1 cellular context compared by ENCODE assay signal in genomic region chr4:98801259-98801725, GRCh38.
TF ChIP-seq lines count a peak whose summit lies in the region.

No MANE protein-coding gene starts in this region.

TF ChIP-seq in GM23338, 12 proteins besides CTCF, POLR2A, EP300 and RAD21 (continued from another document):
- TF ChIP-seq, protein P1, sequence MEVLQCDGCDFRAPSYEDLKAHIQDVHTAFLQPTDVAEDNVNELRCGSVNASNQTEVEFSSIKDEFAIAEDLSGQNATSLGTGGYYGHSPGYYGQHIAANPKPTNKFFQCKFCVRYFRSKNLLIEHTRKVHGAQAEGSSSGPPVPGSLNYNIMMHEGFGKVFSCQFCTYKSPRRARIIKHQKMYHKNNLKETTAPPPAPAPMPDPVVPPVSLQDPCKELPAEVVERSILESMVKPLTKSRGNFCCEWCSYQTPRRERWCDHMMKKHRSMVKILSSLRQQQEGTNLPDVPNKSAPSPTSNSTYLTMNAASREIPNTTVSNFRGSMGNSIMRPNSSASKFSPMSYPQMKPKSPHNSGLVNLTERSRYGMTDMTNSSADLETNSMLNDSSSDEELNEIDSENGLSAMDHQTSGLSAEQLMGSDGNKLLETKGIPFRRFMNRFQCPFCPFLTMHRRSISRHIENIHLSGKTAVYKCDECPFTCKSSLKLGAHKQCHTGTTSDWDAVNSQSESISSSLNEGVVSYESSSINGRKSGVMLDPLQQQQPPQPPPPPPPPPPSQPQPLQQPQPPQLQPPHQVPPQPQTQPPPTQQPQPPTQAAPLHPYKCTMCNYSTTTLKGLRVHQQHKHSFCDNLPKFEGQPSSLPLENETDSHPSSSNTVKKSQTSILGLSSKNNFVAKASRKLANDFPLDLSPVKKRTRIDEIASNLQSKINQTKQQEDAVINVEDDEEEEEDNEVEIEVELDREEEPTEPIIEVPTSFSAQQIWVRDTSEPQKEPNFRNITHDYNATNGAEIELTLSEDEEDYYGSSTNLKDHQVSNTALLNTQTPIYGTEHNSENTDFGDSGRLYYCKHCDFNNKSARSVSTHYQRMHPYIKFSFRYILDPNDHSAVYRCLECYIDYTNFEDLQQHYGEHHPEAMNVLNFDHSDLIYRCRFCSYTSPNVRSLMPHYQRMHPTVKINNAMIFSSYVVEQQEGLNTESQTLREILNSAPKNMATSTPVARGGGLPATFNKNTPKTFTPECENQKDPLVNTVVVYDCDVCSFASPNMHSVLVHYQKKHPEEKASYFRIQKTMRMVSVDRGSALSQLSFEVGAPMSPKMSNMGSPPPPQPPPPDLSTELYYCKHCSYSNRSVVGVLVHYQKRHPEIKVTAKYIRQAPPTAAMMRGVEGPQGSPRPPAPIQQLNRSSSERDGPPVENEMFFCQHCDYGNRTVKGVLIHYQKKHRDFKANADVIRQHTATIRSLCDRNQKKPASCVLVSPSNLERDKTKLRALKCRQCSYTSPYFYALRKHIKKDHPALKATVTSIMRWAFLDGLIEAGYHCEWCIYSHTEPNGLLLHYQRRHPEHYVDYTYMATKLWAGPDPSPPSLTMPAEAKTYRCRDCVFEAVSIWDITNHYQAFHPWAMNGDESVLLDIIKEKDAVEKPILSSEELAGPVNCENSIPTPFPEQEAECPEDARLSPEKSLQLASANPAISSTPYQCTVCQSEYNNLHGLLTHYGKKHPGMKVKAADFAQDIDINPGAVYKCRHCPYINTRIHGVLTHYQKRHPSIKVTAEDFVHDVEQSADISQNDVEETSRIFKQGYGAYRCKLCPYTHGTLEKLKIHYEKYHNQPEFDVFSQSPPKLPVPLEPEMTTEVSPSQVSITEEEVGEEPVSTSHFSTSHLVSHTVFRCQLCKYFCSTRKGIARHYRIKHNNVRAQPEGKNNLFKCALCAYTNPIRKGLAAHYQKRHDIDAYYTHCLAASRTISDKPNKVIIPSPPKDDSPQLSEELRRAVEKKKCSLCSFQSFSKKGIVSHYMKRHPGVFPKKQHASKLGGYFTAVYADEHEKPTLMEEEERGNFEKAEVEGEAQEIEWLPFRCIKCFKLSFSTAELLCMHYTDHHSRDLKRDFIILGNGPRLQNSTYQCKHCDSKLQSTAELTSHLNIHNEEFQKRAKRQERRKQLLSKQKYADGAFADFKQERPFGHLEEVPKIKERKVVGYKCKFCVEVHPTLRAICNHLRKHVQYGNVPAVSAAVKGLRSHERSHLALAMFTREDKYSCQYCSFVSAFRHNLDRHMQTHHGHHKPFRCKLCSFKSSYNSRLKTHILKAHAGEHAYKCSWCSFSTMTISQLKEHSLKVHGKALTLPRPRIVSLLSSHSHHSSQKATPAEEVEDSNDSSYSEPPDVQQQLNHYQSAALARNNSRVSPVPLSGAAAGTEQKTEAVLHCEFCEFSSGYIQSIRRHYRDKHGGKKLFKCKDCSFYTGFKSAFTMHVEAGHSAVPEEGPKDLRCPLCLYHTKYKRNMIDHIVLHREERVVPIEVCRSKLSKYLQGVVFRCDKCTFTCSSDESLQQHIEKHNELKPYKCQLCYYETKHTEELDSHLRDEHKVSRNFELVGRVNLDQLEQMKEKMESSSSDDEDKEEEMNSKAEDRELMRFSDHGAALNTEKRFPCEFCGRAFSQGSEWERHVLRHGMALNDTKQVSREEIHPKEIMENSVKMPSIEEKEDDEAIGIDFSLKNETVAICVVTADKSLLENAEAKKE (CRISPR knock-in tag; IDR thresholded peaks at IDR 0.05) = no peak
- TF ChIP-seq POLR2AphosphoS5 (IDR thresholded peaks at IDR 0.05; ENCODE audit: low read depth) (no peak), EZH2 (IDR thresholded peaks at IDR 0.05; ENCODE audit: low read depth, unreplicated experiment) (no peak), NANOG (IDR thresholded peaks at IDR 0.05; ENCODE audit: borderline replicate concordance) (no peak)
